ENCODE assay signal across 25 cellular contexts in genomic region chr1:214753236-214753852, GRCh38.
"Had no signal": no experiment of that assay in that cellular context is flagged by ENCODE, and none has a peak within 500 bp of the region (broad histone marks: within the 10 kb centered on the region; RNA-seq: fewer than 3 reads in every experiment).

No MANE protein-coding gene starts in this region.

- H3K4me3 ChIP-seq: Peyer's patch, SJCRH30 had no signal

- H3K4me1 Mint-ChIP-seq: activated CD4-positive, alpha-beta T cell treated with anti-CD3 and anti-CD28 coated beads, Interleukin-2, amount 10 ng/mL, durations not matched to agents 7 days and 5 days; activated naive CD8-positive, alpha-beta T cell treated with anti-CD3 and anti-CD28 coated beads for 36 hours had no signal

- H3K9me3 ChIP-seq: Peyer's patch, SJCRH30, SK-N-SH had no signal

- DNase-seq: activated CD4-positive, alpha-beta memory T cell treated with anti-CD3 and anti-CD28 coated beads for 36 hours; activated CD4-positive, alpha-beta T cell treated with anti-CD3 and anti-CD28 coated beads, Interleukin-2, amount 10 ng/mL, durations not matched to agents 7 days and 5 days; activated CD4-positive, CD25-positive, alpha-beta regulatory T cell; activated CD8-positive, alpha-beta memory T cell treated with anti-CD3 and anti-CD28 coated beads for 24 hours; activated gamma-delta T cell; activated naive CD4-positive, alpha-beta T cell treated with anti-CD3 and anti-CD28 coated beads for 36 hours; activated naive CD8-positive, alpha-beta T cell treated with anti-CD3 and anti-CD28 coated beads for 36 hours; activated T-cell treated with anti-CD3 and anti-CD28 coated beads, Interleukin-2, amount 50 U/mL, for 4 hours; cerebellar nuclear complex; Kasumi-1; KBM-7; NCI-H1048; NCI-H1694; NCI-H2081; NCI-H510A treated with DMSO at 0.1 percent for 48 hours; NCI-H69; NK-92 treated with Interleukin-12 subunit alpha and Interleukin-12 subunit beta, amount 100 ng/mL, for 24 hours; OCI-M1; Peyer's patch; Right ventricle myocardium superior; SJCRH30; SK-N-SH; SW 1271 had no signal

- H3K36me3 ChIP-seq: Peyer's patch, SJCRH30 had no signal

- H3K9me3 Mint-ChIP-seq: T-helper 2 cell treated with Interferon-gamma antibody and Interleukin-4, amounts not matched to agents 5 μg/mL and 100 μg/mL, for 36 hours had no signal

- H3K4me2 ChIP-seq: SK-N-SH had no signal

- H3K27me3 ChIP-seq: Peyer's patch, SJCRH30 had no signal

- H3K27ac ChIP-seq: Peyer's patch, RWPE1, SJCRH30 had no signal

- ATAC-seq: activated T-cell treated with anti-CD3 and anti-CD28 coated beads, Interleukin-2, amount 50 U/mL, for 4 hours had no signal

- H3K36me3 Mint-ChIP-seq: activated CD4-positive, alpha-beta memory T cell treated with anti-CD3 and anti-CD28 coated beads for 36 hours; activated naive CD8-positive, alpha-beta T cell treated with anti-CD3 and anti-CD28 coated beads for 36 hours had no signal

- H3K4me3 Mint-ChIP-seq: activated CD4-positive, alpha-beta memory T cell treated with anti-CD3 and anti-CD28 coated beads for 36 hours; activated CD4-positive, alpha-beta T cell treated with anti-CD3 and anti-CD28 coated beads, Interleukin-2, amount 10 ng/mL, durations not matched to agents 7 days and 5 days; activated naive CD4-positive, alpha-beta T cell treated with anti-CD3 and anti-CD28 coated beads for 36 hours; activated naive CD8-positive, alpha-beta T cell treated with anti-CD3 and anti-CD28 coated beads for 36 hours; activated T-cell treated with anti-CD3 and anti-CD28 coated beads, Interleukin-2, amount 50 U/mL, for 4 hours; T-helper 2 cell treated with Interferon-gamma antibody and Interleukin-4, amounts not matched to agents 5 μg/mL and 100 μg/mL, for 36 hours had no signal

- H3K27me3 Mint-ChIP-seq: activated CD4-positive, alpha-beta memory T cell treated with anti-CD3 and anti-CD28 coated beads for 36 hours; activated CD4-positive, alpha-beta T cell treated with anti-CD3 and anti-CD28 coated beads, Interleukin-2, amount 10 ng/mL, durations not matched to agents 7 days and 5 days; activated naive CD8-positive, alpha-beta T cell treated with anti-CD3 and anti-CD28 coated beads for 36 hours had no signal

- H3K27ac Mint-ChIP-seq: activated CD4-positive, alpha-beta memory T cell treated with anti-CD3 and anti-CD28 coated beads for 36 hours; activated CD4-positive, alpha-beta T cell treated with anti-CD3 and anti-CD28 coated beads, Interleukin-2, amount 10 ng/mL, durations not matched to agents 7 days and 5 days; activated naive CD4-positive, alpha-beta T cell treated with anti-CD3 and anti-CD28 coated beads for 36 hours; activated naive CD8-positive, alpha-beta T cell treated with anti-CD3 and anti-CD28 coated beads for 36 hours; T-helper 2 cell treated with Interferon-gamma antibody and Interleukin-4, amounts not matched to agents 5 μg/mL and 100 μg/mL, for 36 hours had no signal

- H3K4me1 ChIP-seq: Peyer's patch, SJCRH30 had no signal

- H3K9ac ChIP-seq: SK-N-SH had no signal
